In the genomic region with DNA sequence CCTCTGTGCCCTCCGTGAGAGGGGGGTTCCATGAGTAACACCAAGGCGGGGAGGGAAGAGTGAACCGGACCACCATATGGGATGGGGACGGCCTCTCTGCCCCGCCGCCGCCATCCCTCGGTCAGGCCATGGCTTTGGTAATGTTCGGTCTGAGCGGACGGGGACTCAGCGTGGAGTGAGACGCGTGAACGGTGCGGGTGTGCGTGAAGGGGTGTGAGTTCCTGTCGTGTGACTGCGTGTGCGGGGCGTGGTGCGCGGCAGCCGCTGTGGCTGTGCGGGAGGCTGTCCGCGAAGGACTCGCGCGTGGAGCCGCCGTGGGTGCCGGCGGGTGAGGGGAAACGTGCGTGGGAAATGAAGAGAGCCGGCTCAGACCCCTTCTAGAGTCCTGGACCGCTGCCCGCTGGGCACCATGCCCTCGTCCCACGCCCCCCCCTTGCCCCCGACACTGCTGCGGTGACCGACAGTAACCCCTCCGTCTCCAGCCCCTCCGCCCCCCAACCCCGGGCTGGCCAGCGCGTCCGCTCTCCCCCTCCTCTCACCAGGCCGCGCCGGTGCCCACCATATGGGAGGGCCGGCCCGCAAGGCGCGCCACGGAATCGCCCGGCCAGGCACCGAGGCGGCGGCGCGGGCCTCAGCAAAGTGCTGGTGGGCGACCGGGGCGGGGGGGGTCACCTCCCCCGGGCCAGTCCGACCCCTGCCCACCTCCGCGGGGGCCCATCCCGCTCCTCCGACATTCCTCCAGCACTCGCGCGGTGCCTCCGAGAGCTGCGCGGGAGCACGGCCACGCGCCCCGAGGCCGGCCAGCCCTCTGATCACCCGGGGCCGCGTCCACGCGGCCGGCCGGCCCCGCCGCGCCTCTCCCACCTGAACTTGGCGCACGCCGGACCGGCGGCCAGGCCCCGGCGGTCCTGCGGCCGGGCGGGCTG, we compare ENCODE assay signal across 1 cellular context.
TF ChIP-seq lines count a peak whose summit lies in the region.

No MANE protein-coding gene starts in this region.

TF ChIP-seq in HEK293, 187 proteins besides CTCF, POLR2A, EP300 and RAD21 (continued from another document):
- peak; percentile 75 for TF ChIP-seq ZBTB26 (tag by site-specific recombination; optimal IDR thresholded peaks at IDR 0.05)
- TF ChIP-seq, protein P1, sequence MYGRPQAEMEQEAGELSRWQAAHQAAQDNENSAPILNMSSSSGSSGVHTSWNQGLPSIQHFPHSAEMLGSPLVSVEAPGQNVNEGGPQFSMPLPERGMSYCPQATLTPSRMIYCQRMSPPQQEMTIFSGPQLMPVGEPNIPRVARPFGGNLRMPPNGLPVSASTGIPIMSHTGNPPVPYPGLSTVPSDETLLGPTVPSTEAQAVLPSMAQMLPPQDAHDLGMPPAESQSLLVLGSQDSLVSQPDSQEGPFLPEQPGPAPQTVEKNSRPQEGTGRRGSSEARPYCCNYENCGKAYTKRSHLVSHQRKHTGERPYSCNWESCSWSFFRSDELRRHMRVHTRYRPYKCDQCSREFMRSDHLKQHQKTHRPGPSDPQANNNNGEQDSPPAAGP (tag by site-specific recombination; IDR thresholded peaks at IDR 0.05): no peak
- no peak for TF ChIP-seq ZNF521 (tag by site-specific recombination; IDR thresholded peaks at IDR 0.05)
- TF ChIP-seq GLI2 (tag by site-specific recombination; IDR thresholded peaks at IDR 0.05; ENCODE audit: borderline replicate concordance, low read depth): no peak
- TF ChIP-seq GLIS2 (tag by site-specific recombination; IDR thresholded peaks at IDR 0.05): no peak
- no peak for TF ChIP-seq ZNF366 (tag by site-specific recombination; conservative IDR thresholded peaks at IDR 0.05)
- TF ChIP-seq SCRT1 (tag by site-specific recombination; IDR thresholded peaks at IDR 0.05; ENCODE audit: borderline replicate concordance): no peak
- TF ChIP-seq HOXC10 (CRISPR knock-in tag; IDR thresholded peaks at IDR 0.05): no peak
- TF ChIP-seq SP3 (tag by site-specific recombination; IDR thresholded peaks at IDR 0.05): no peak
- no peak for TF ChIP-seq ZNF707 (tag by site-specific recombination; IDR thresholded peaks at IDR 0.05)
- TF ChIP-seq ZSCAN16 (tag by site-specific recombination; IDR thresholded peaks at IDR 0.05): no peak
- TF ChIP-seq ZNF335 (tag by site-specific recombination; conservative IDR thresholded peaks at IDR 0.05): no peak
- no peak for TF ChIP-seq WT1 (tag by site-specific recombination; IDR thresholded peaks at IDR 0.05)
- TF ChIP-seq ZNF514 (tag by site-specific recombination; IDR thresholded peaks at IDR 0.05): no peak
- TF ChIP-seq ZNF26 (tag by site-specific recombination; IDR thresholded peaks at IDR 0.05): no peak
- TF ChIP-seq ZFP3 (tag by site-specific recombination; IDR thresholded peaks at IDR 0.05; ENCODE audit: low read depth): no peak
- no peak for TF ChIP-seq ZNF621 (tag by site-specific recombination; IDR thresholded peaks at IDR 0.05)
- no peak for TF ChIP-seq ZNF146 (tag by site-specific recombination; IDR thresholded peaks at IDR 0.05)
- TF ChIP-seq MYNN (tag by site-specific recombination; IDR thresholded peaks at IDR 0.05; ENCODE audit: borderline replicate concordance): peak; percentile 89; the same call in 1 of the 2 replicates
- TF ChIP-seq, protein P2, sequence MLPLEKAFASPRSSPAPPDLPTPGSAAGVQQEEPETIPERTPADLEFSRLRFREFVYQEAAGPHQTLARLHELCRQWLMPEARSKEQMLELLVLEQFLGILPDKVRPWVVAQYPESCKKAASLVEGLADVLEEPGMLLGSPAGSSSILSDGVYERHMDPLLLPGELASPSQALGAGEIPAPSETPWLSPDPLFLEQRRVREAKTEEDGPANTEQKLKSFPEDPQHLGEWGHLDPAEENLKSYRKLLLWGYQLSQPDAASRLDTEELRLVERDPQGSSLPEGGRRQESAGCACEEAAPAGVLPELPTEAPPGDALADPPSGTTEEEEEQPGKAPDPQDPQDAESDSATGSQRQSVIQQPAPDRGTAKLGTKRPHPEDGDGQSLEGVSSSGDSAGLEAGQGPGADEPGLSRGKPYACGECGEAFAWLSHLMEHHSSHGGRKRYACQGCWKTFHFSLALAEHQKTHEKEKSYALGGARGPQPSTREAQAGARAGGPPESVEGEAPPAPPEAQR (tag by site-specific recombination; IDR thresholded peaks at IDR 0.05): no peak
